10 cellular contexts compared by ENCODE assay signal in genomic region chr20:59988141-59988540, GRCh38. TPM values are rescaled to one million over a fixed set of nuclear protein-coding genes. Genes with fewer than 3 reads are reported as not detected.
A peak's percentile ranks its signal among the peaks of the same experiment; 100 is the strongest.
DNase-seq lines count a peak whose midpoint lies in the region; ATAC-seq, FAIRE-seq and TF ChIP-seq lines count a peak whose summit lies in the region.
"Had no signal": no experiment of that assay in that cellular context is flagged by ENCODE, and none has a peak within 500 bp of the region (broad histone marks: within the 10 kb centered on the region; RNA-seq: fewer than 3 reads in every experiment).

No MANE protein-coding gene starts in this region.

- no peak overlapping the region for H2BK12ac ChIP-seq in mesenchymal stem cell (ENCODE audit: low read length in 2 of 2)

- FAIRE-seq in kidney (lab: Jason Lieb, UNC), result no peak

- H3K36me3 ChIP-seq in PC-3 (ENCODE audit: low read depth, low read length) (no peaks in the 10 kb centered on the region), kidney (ENCODE audit: control insufficient read depth in 1 of 2, insufficient read depth in 2 of 2, low read length in 2 of 2) (no peaks in the 10 kb centered on the region), mesenchymal stem cell (ENCODE audit: control insufficient read depth in 1 of 2, insufficient read depth in 2 of 2, low read depth in 1 of 2, low read length in 2 of 2) (no peaks in the 10 kb centered on the region)
- H3K36me3 ChIP-seq: gastrocnemius medialis, tibial artery had no signal

- H2AFZ ChIP-seq in PC-3 (ENCODE audit: low read length) (no peak overlapping the region), mesenchymal stem cell (ENCODE audit: low read depth, low read length) (no peak overlapping the region)

- no peak overlapping the region for H3K14ac ChIP-seq in mesenchymal stem cell (ENCODE audit: low read length in 2 of 2)

- no peaks in the 10 kb centered on the region for H3F3A ChIP-seq in PC-3 (ENCODE audit: low read length, unreplicated experiment)

- intact Hi-C loops in PC-3 (cut with micrococcal nuclease) (loop anchor here (2.0 kb wide), 1 partner anchor 31 kb away; no protein-coding TSS in a partner anchor), kidney (cut with DNase I) (no loop called here)

- no peak overlapping the region for H2AK5ac ChIP-seq in mesenchymal stem cell (ENCODE audit: low read length, severe bottlenecking)

- DNase-seq in EL, result peak; percentile 9
- DNase-seq in PC-3, result peak; percentile 97
- DNase-seq in kidney, result peak; percentile 93
- no peak for DNase-seq in activated CD8-positive, alpha-beta memory T cell treated with anti-CD3 and anti-CD28 coated beads, Interleukin-2, amount 50 U/mL, for 48 hours
- no peak for DNase-seq in mesenchymal stem cell
- no peak for DNase-seq in GM20000 (ENCODE audit: low spot score)
- DNase-seq: gastrocnemius medialis; NCI-H1694 treated with DMSO at 0.1 percent for 48 hours; stimulated activated CD4-positive, alpha-beta T cell treated with anti-CD3 and anti-CD28 coated beads, Interleukin-4, amount 100 ng/mL, for 24 hours; tibial artery had no signal

- TF ChIP-seq CTCF in PC-3 (conservative IDR thresholded peaks at IDR 0.05; ENCODE audit: low read depth, low read length) (no peak), kidney (IDR thresholded peaks at IDR 0.05; ENCODE audit: borderline replicate concordance, extremely low read depth, insufficient read depth) (no peak), GM20000 (IDR thresholded peaks at IDR 0.05; ENCODE audit: extremely low read depth, missing control alignments) (no peak)

- H3K9ac ChIP-seq in PC-3 (ENCODE audit: low read length) (no peak overlapping the region; the same call in 1 of the 2 replicates), kidney (ENCODE audit: low read length in 2 of 2) (no peak overlapping the region), mesenchymal stem cell (ENCODE audit: low read length) (no peak overlapping the region)

- H3K27me3 ChIP-seq in PC-3 (ENCODE audit: low read length), result no peaks in the 10 kb centered on the region
- H3K27me3 ChIP-seq in mesenchymal stem cell (ENCODE audit: control insufficient read depth in 1 of 2, insufficient read depth in 1 of 2, low read length in 2 of 2), result no peaks in the 10 kb centered on the region
- H3K27me3 ChIP-seq: gastrocnemius medialis, tibial artery had no signal

- H3K27ac ChIP-seq in PC-3 (ENCODE audit: low read length) (peak overlapping the region; percentile 73), kidney (ENCODE audit: low read depth in 2 of 2, low read length in 2 of 2) (no peak overlapping the region), mesenchymal stem cell (ENCODE audit: low read length, poor library complexity, severe bottlenecking) (no peak overlapping the region)
- H3K27ac ChIP-seq: gastrocnemius medialis, tibial artery had no signal

- H3K4me3 ChIP-seq in PC-3 (ENCODE audit: low read length) (peak overlapping the region; percentile 44; the same call in 1 of the 2 replicates), kidney (ENCODE audit: low read length in 2 of 2) (no peak overlapping the region), mesenchymal stem cell (ENCODE audit: insufficient read depth in 1 of 2, low read depth in 1 of 2, low read length in 2 of 2) (no peak overlapping the region)
- H3K4me3 ChIP-seq: gastrocnemius medialis, tibial artery had no signal

- no peak overlapping the region for H2BK120ac ChIP-seq in mesenchymal stem cell (ENCODE audit: low read depth, low read length)

- H3K9me3 ChIP-seq in PC-3 (ENCODE audit: low read length) (no peaks in the 10 kb centered on the region), kidney (ENCODE audit: control insufficient read depth in 1 of 2, low read length in 2 of 2) (no peaks in the 10 kb centered on the region), mesenchymal stem cell (ENCODE audit: control insufficient read depth, low read length) (no peaks in the 10 kb centered on the region)
- H3K9me3 ChIP-seq: gastrocnemius medialis, tibial artery had no signal

- peak; percentile 92 for ATAC-seq in PC-3
- ATAC-seq: gastrocnemius medialis had no signal

- H2BK15ac ChIP-seq in mesenchymal stem cell (ENCODE audit: low read depth, poor library complexity, severe bottlenecking), result no peak overlapping the region

- H4K91ac ChIP-seq in mesenchymal stem cell (ENCODE audit: low read length), result no peak overlapping the region

- POLR2A ChIA-PET in PC-3 (lab: Charles Lee; ENCODE audit: unreplicated experiment), result interaction anchor here (0.6 kb wide), 1 partner anchor 230 kb away, joined by 3 read pairs; no protein-coding TSS in a partner anchor

- H4K20me1 ChIP-seq in PC-3 (ENCODE audit: low read length), result no peaks in the 10 kb centered on the region

- no peak overlapping the region for H4K8ac ChIP-seq in mesenchymal stem cell (ENCODE audit: low read length)

- H3K4me2 ChIP-seq in PC-3 (ENCODE audit: low read length) (peak overlapping the region; percentile 55), mesenchymal stem cell (ENCODE audit: low read length, poor library complexity, severe bottlenecking) (no peak overlapping the region)

- H3K4ac ChIP-seq in mesenchymal stem cell (ENCODE audit: low read depth in 1 of 2, low read length in 2 of 2), result no peak overlapping the region

- WGBS in mesenchymal stem cell, result 59% methylated on average over 5 of the region's 5 CpGs

- peaks cover 36% of the 10 kb centered on the region for H3K4me1 ChIP-seq in PC-3 (ENCODE audit: insufficient read depth, low read length)
- H3K4me1 ChIP-seq in kidney (ENCODE audit: control insufficient read depth in 1 of 2, insufficient read depth in 1 of 2, low read depth in 1 of 2, low read length in 2 of 2), result no peaks in the 10 kb centered on the region
- H3K4me1 ChIP-seq in mesenchymal stem cell (ENCODE audit: control insufficient read depth, insufficient read depth, low read depth, low read length), result peaks cover 6% of the 10 kb centered on the region

- H3K79me1 ChIP-seq in mesenchymal stem cell (replicated peaks; ENCODE audit: low read length, poor library complexity, severe bottlenecking), result no peaks in the 10 kb centered on the region

- no peaks in the 10 kb centered on the region for H3K79me2 ChIP-seq in PC-3 (ENCODE audit: low read length)

- no peak overlapping the region for H3K18ac ChIP-seq in mesenchymal stem cell (ENCODE audit: low read depth in 1 of 2, low read length in 2 of 2)

- CTCF ChIA-PET in PC-3 (lab: Charles Lee), result interaction anchor here (0.5 kb wide), 1 partner anchor 205 kb away, joined by 7 read pairs; no protein-coding TSS in a partner anchor

- no peak overlapping the region for H3K23ac ChIP-seq in mesenchymal stem cell (ENCODE audit: low read length in 2 of 2)

- no peaks in the 10 kb centered on the region for H3K9me2 ChIP-seq in PC-3 (replicated peaks; ENCODE audit: low read length)

- BruUV-seq in PC-3 (replicated peaks; lab: Mats Ljungman, UMichigan), result no TSS peak

- H2BK5ac ChIP-seq in mesenchymal stem cell (ENCODE audit: low read depth, low read length, poor library complexity, severe bottlenecking), result no peak overlapping the region

RNA-seq across cellular contexts. Expression of gene CDH26, which starts 29.9 kb away (rescaled TPM):
- total RNA-seq in PC-3 (2014; rRNA removed), result 1.2 and 1.4 TPM in 2 replicates
- 2.4 TPM for total RNA-seq in kidney
- 0.47 TPM for polyA plus RNA-seq in kidney (ENCODE audit: insufficient read depth, low read depth, low replicate concordance)
- polyA plus RNA-seq in mesenchymal stem cell (2013, experiment 1 of 2), result 0.04 TPM
- polyA plus RNA-seq in mesenchymal stem cell (2013, experiment 2 of 2), result 0.04 TPM

RNA-seq across cellular contexts. Expression of gene FAM217B, which starts 48.0 kb away (rescaled TPM):
- 6.3 and 7.2 TPM in 2 replicates for total RNA-seq in PC-3 (2014; rRNA removed)
- total RNA-seq in kidney, result 15.5 TPM
- 3.2 TPM for polyA plus RNA-seq in kidney (ENCODE audit: insufficient read depth, low read depth, low replicate concordance)
- polyA plus RNA-seq in mesenchymal stem cell (2013, experiment 1 of 2), result 14.6 TPM
- polyA plus RNA-seq in mesenchymal stem cell (2013, experiment 2 of 2), result 14.4 TPM

RNA-seq across cellular contexts. Expression of gene PPP1R3D, which starts 48.0 kb away (rescaled TPM):
- total RNA-seq in PC-3 (2014; rRNA removed) (5.6 and 6.3 TPM in 2 replicates), kidney (7.6 TPM)
- 4.2 TPM for polyA plus RNA-seq in kidney (ENCODE audit: insufficient read depth, low read depth, low replicate concordance)
- 3.6 TPM for polyA plus RNA-seq in mesenchymal stem cell (2013, experiment 1 of 2)
- polyA plus RNA-seq in mesenchymal stem cell (2013, experiment 2 of 2), result 3.7 TPM

RNA-seq across cellular contexts. Expression of gene SYCP2, which starts 54.7 kb away (rescaled TPM):
- 0.86 and 1.8 TPM in 2 replicates for total RNA-seq in PC-3 (2014; rRNA removed)
- total RNA-seq in kidney, result 3.0 TPM
- polyA plus RNA-seq in kidney (ENCODE audit: insufficient read depth, low read depth, low replicate concordance), result 2.1 TPM
- polyA plus RNA-seq in mesenchymal stem cell (2013, experiment 1 of 2), result 0.11 TPM
- 0.19 TPM for polyA plus RNA-seq in mesenchymal stem cell (2013, experiment 2 of 2)

Comparison
In these comparisons a context has a peak if more than half of its experiments do, and no peak if none do; other contexts are left out.
1. DNase-seq: peak in EL (single experiment), PC-3 (single experiment) and kidney (single experiment); none in activated CD8-positive, alpha-beta memory T cell treated with anti-CD3 and anti-CD28 coated beads, Interleukin-2, amount 50 U/mL, for 48 hours (single experiment), mesenchymal stem cell (single experiment) and GM20000 (single experiment).